8 cellular contexts compared by ENCODE assay signal in the genomic region with DNA sequence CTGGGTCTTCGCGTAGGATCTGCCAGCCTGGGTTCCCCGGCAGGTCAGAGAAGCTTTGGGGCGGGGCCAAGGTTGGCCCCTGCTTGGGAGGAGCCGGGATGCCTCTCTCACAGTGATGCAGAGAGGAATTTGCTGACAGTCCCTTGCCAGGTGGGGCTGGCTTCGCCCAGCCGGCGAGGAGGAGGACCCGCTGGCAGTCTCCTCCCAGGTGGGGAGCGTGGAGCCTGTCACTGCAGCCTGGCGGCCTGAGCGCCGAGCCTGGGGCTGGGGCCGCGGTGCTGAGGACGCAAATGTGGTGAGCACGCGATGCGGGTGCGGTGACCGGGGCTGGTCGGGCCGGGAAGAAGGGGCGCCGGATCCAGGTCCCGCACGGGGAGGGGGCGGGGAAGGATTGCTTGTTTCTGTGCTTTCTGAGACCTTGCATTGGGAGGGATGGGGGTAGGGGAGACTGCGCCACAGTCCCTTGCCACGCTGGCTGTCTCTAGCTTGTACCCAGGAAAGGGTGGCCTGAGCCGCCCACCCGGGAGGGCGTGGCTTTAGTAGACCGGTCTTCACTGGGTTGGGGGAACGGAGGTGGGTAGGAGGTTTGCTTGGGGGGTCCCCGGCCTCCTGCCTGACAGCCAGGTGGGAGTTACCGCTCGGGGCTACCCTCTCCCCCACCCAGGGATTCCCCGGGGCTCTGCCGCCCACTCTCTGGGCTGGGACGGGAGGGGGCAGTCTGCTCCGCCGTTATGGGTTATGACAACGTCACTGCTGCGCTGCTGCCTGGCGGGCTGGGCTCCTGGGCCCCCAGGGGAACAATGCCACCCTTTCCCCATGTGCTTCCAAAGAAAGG. TPM values are rescaled to one million over a fixed set of nuclear protein-coding genes. Genes with fewer than 3 reads are reported as not detected.
DNase-seq lines count a peak whose midpoint lies in the region; ATAC-seq and TF ChIP-seq lines count a peak whose summit lies in the region.

A gene with protein sequence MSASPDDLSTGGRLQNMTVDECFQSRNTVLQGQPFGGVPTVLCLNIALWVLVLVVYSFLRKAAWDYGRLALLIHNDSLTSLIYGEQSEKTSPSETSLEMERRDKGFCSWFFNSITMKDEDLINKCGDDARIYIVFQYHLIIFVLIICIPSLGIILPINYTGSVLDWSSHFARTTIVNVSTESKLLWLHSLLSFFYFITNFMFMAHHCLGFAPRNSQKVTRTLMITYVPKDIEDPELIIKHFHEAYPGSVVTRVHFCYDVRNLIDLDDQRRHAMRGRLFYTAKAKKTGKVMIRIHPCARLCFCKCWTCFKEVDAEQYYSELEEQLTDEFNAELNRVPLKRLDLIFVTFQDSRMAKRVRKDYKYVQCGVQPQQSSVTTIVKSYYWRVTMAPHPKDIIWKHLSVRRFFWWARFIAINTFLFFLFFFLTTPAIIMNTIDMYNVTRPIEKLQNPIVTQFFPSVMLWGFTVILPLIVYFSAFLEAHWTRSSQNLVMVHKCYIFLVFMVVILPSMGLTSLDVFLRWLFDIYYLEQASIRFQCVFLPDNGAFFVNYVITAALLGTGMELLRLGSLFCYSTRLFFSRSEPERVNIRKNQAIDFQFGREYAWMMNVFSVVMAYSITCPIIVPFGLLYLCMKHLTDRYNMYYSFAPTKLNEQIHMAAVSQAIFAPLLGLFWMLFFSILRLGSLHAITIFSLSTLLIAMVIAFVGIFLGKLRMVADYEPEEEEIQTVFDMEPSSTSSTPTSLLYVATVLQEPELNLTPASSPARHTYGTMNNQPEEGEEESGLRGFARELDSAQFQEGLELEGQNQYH (plus strand): TSS at position 196 of the 835 bp plus-strand sequence. CDS start 37,016 bp downstream, outside the sequence.

- H3K9me3 Mint-ChIP-seq in chondrocyte (ENCODE audit: low read depth) = no peaks in the 10 kb centered on the region
- H3K9me3 Mint-ChIP-seq in HFFc6 = no peaks in the 10 kb centered on the region

- peak; percentile 100 for DNase-seq in DMS79 (lab: John Stamatoyannopoulos, UW)
- DNase-seq in NCI-H2196 (lab: John Stamatoyannopoulos, UW; ENCODE audit: unreplicated experiment) = peak; percentile 96
- DNase-seq in activated CD4-positive, alpha-beta T cell treated with anti-CD3 and anti-CD28 coated beads for 24 hours (ENCODE audit: low read depth in 2 of 2) = peak; percentile 35 to 49
- DNase-seq in chondrocyte (ENCODE audit: low spot score) = no peak
- peak; percentile 14 for DNase-seq in medulla oblongata (ENCODE audit: extremely low spot score)
- DNase-seq in stimulated activated CD8-positive, alpha-beta memory T cell treated with anti-CD3 and anti-CD28 coated beads, Interleukin-4, amount 100 ng/mL, for 1 hour (ENCODE audit: low read depth in 2 of 2, low spot score in 1 of 2) = peak; percentile 2 to 10
- DNase-seq in HFFc6 = no peak

- H3K27me3 Mint-ChIP-seq in chondrocyte (ENCODE audit: low read depth) = peaks cover 21% of the 10 kb centered on the region
- H3K27me3 Mint-ChIP-seq in HFFc6 (ENCODE audit: insufficient read depth) = peaks cover 40% of the 10 kb centered on the region

- H3K4me1 Mint-ChIP-seq in chondrocyte (ENCODE audit: low read depth) (peaks cover 15% of the 10 kb centered on the region), HFFc6 (ENCODE audit: low read depth) (0 out of 2 replicates have a peak, but pooled peaks cover 2% of the 10 kb centered on the region)

- ATAC-seq in HG02798 (IDR thresholded peaks at IDR 0.05; ENCODE audit: poor library complexity, unreplicated experiment) = peak; percentile 74

- TF ChIP-seq CTCF in chondrocyte (IDR thresholded peaks at IDR 0.05) (peak; percentile 41), HFFc6 (IDR thresholded peaks at IDR 0.05) (no peak)

- H3K27ac Mint-ChIP-seq in chondrocyte (ENCODE audit: unreplicated experiment) (no peak within 1 kb of the TSS), HFFc6 (no peak within 1 kb of the TSS)

- H3K4me3 Mint-ChIP-seq in chondrocyte (ENCODE audit: unreplicated experiment) (peak within 1 kb of the TSS; percentile 76), HFFc6 (no peak within 1 kb of the TSS)

- H3K36me3 Mint-ChIP-seq in chondrocyte (ENCODE audit: low read depth) (no peaks in the 10 kb centered on the region), HFFc6 (ENCODE audit: low read depth) (no peaks in the 10 kb centered on the region)

RNA-seq across cellular contexts. Expression of the gene that starts here (rescaled TPM):
- 7.6 to 10.3 TPM (median 8.7 TPM) in 3 replicates for total RNA-seq in chondrocyte
- under 1 TPM in 1 of 6 experiments, not detected in 5; 0.05 TPM for total RNA-seq in HFFc6 (2021; fragmentation: NEBNext Ultra II Directional; extraction: Animal tissue kit (Norgen Biotek cat#: 25700))

Comparison
In these comparisons a context has a peak if more than half of its experiments do, and no peak if none do; other contexts are left out.
1. DNase-seq: peak in DMS79 (single experiment), NCI-H2196 (single experiment), activated CD4-positive, alpha-beta T cell treated with anti-CD3 and anti-CD28 coated beads for 24 hours (2 of 2), medulla oblongata (single experiment) and stimulated activated CD8-positive, alpha-beta memory T cell treated with anti-CD3 and anti-CD28 coated beads, Interleukin-4, amount 100 ng/mL, for 1 hour (2 of 2); none in chondrocyte (single experiment) and HFFc6 (single experiment).